Comparison of ENCODE assay signal across 25 cellular contexts in genomic region chr2:33093293-33093692, GRCh38.
"Had no signal": no experiment of that assay in that cellular context is flagged by ENCODE, and none has a peak within 500 bp of the region (broad histone marks: within the 10 kb centered on the region; RNA-seq: fewer than 3 reads in every experiment).

No MANE protein-coding gene starts in this region.

- DNase-seq: colonic mucosa; dermis blood vessel endothelial cell; effector memory CD4-positive, alpha-beta T cell; foreskin melanocyte; glutamatergic neuron; hypothalamus; immature natural killer cell; left lung; lower lobe of right lung; natural killer cell; occipital lobe; ovary; posterior cingulate gyrus; psoas muscle; sigmoid colon; stimulated activated CD4-positive, alpha-beta T cell treated with anti-CD3 and anti-CD28 coated beads, Interleukin-2, amount 100 ng/mL, for 24 hours; stimulated activated CD4-positive, alpha-beta T cell treated with anti-CD3 and anti-CD28 coated beads, Interleukin-4, amount 100 ng/mL, for 24 hours; stimulated activated naive CD4-positive, alpha-beta T cell treated with Interleukin-2 at 50 U/mL for 16 hours; stomach; upper lobe of right lung; uterus had no signal

- H3K27ac ChIP-seq: colonic mucosa, esophagus muscularis mucosa, left lung, lower lobe of right lung, ovary, psoas muscle, sigmoid colon, stomach, upper lobe of right lung, uterus had no signal

- H3K27ac Mint-ChIP-seq: immature natural killer cell; natural killer cell; stimulated activated effector memory CD8-positive, alpha-beta T cell treated with anti-CD3 and anti-CD28 coated beads, Interleukin-12 subunit alpha, Interleukin-12 subunit beta, amount 100 ng/mL, for 72 hours had no signal

- ATAC-seq: left lung; lower lobe of right lung; natural killer cell; psoas muscle; stimulated activated effector memory CD8-positive, alpha-beta T cell treated with anti-CD3 and anti-CD28 coated beads, Interleukin-12 subunit alpha, Interleukin-12 subunit beta, amount 100 ng/mL, for 72 hours; upper lobe of right lung had no signal

- H3K4me1 ChIP-seq: colonic mucosa, left lung, lower lobe of right lung, psoas muscle, sigmoid colon, stomach, upper lobe of right lung, uterus had no signal

- H3K4me3 ChIP-seq: colonic mucosa, esophagus muscularis mucosa, left lung, lower lobe of right lung, ovary, psoas muscle, sigmoid colon, stomach, tibial nerve, upper lobe of right lung, uterus had no signal

- H3K36me3 Mint-ChIP-seq: immature natural killer cell; natural killer cell; stimulated activated effector memory CD8-positive, alpha-beta T cell treated with anti-CD3 and anti-CD28 coated beads, Interleukin-12 subunit alpha, Interleukin-12 subunit beta, amount 100 ng/mL, for 72 hours had no signal

- H3K9me3 ChIP-seq: colonic mucosa, left lung, lower lobe of right lung, ovary, psoas muscle, upper lobe of right lung, uterus had no signal

- H3K9me3 Mint-ChIP-seq: central memory CD8-positive, alpha-beta T cell; immature natural killer cell; natural killer cell; stimulated activated effector memory CD8-positive, alpha-beta T cell treated with anti-CD3 and anti-CD28 coated beads, Interleukin-12 subunit alpha, Interleukin-12 subunit beta, amount 100 ng/mL, for 72 hours had no signal

- H3K4me3 Mint-ChIP-seq: central memory CD8-positive, alpha-beta T cell; immature natural killer cell; natural killer cell; stimulated activated effector memory CD8-positive, alpha-beta T cell treated with anti-CD3 and anti-CD28 coated beads, Interleukin-12 subunit alpha, Interleukin-12 subunit beta, amount 100 ng/mL, for 72 hours had no signal

- H3K27me3 ChIP-seq: colonic mucosa, esophagus muscularis mucosa, left lung, ovary, sigmoid colon, stomach, tibial nerve, upper lobe of right lung, uterus had no signal

- H3K36me3 ChIP-seq: colonic mucosa, esophagus muscularis mucosa, left lung, lower lobe of right lung, ovary, sigmoid colon, stomach, tibial nerve, upper lobe of right lung, uterus had no signal

- H3K4me1 Mint-ChIP-seq: central memory CD8-positive, alpha-beta T cell; immature natural killer cell; natural killer cell; stimulated activated effector memory CD8-positive, alpha-beta T cell treated with anti-CD3 and anti-CD28 coated beads, Interleukin-12 subunit alpha, Interleukin-12 subunit beta, amount 100 ng/mL, for 72 hours had no signal
